Comparison of ENCODE assay signal across 8 cellular contexts in genomic region chr6:27867941-27868705, GRCh38. TPM values are rescaled to one million over a fixed set of nuclear protein-coding genes. Genes with fewer than 3 reads are reported as not detected.
DNase-seq lines count a peak whose midpoint lies in the region; ATAC-seq and TF ChIP-seq lines count a peak whose summit lies in the region.

No MANE protein-coding gene starts in this region.

- H3K4me3 ChIP-seq in OCI-LY1 (ENCODE audit: low read depth, low read length, poor library complexity, severe bottlenecking): peak overlapping the region; percentile 69

- peaks cover 4% of the 10 kb centered on the region; the same call in 1 of the 2 replicates for H3K36me3 ChIP-seq in OCI-LY1 (ENCODE audit: insufficient read depth, low read length)

- H3K36me3 Mint-ChIP-seq in activated T-cell treated with anti-CD3 and anti-CD28 coated beads, Interleukin-2, amount 50 U/mL, for 72 hours (ENCODE audit: insufficient read depth in 2 of 2): peaks cover 0 to 6% of the 10 kb centered on the region in 2 donors
- H3K36me3 Mint-ChIP-seq in effector memory CD8-positive, alpha-beta T cell (ENCODE audit: insufficient read depth): peaks cover 67% of the 10 kb centered on the region
- peaks cover 53% of the 10 kb centered on the region for H3K36me3 Mint-ChIP-seq in stimulated activated effector memory CD8-positive, alpha-beta T cell treated with anti-CD3 and anti-CD28 coated beads, Interleukin-12 subunit alpha, Interleukin-12 subunit beta, amount 100 ng/mL, for 72 hours

- peak overlapping the region; percentile 90 for H3K9ac ChIP-seq in OCI-LY1 (ENCODE audit: low read length)

- no peaks in the 10 kb centered on the region for H3K79me2 ChIP-seq in OCI-LY1 (ENCODE audit: insufficient read depth, low read length)

- no peaks in the 10 kb centered on the region for H4K20me1 ChIP-seq in OCI-LY1 (ENCODE audit: insufficient read depth, low read length)

- H3K27ac Mint-ChIP-seq in activated T-cell treated with anti-CD3 and anti-CD28 coated beads, Interleukin-2, amount 50 U/mL, for 72 hours: peak overlapping the region; percentile 99
- peak overlapping the region in 1 of 2 donors; percentile 95 for H3K27ac Mint-ChIP-seq in effector memory CD8-positive, alpha-beta T cell
- H3K27ac Mint-ChIP-seq in stimulated activated effector memory CD8-positive, alpha-beta T cell treated with anti-CD3 and anti-CD28 coated beads, Interleukin-12 subunit alpha, Interleukin-12 subunit beta, amount 100 ng/mL, for 72 hours: peak overlapping the region; percentile 94

- peak overlapping the region; percentile 87 for H3K4me2 ChIP-seq in OCI-LY1 (ENCODE audit: low read length)

- H3K27ac ChIP-seq in OCI-LY1 (ENCODE audit: low read depth, low read length, poor library complexity, severe bottlenecking): peak overlapping the region; percentile 99

- 0 out of 2 replicates have a peak, but pooled peaks cover 6% of the 10 kb centered on the region for H3K9me3 ChIP-seq in OCI-LY1 (ENCODE audit: low read length)

- H3K9me2 ChIP-seq in OCI-LY1 (ENCODE audit: low read depth, low read length): no peaks in the 10 kb centered on the region

- H3K4me1 Mint-ChIP-seq in activated T-cell treated with anti-CD3 and anti-CD28 coated beads, Interleukin-2, amount 50 U/mL, for 72 hours (ENCODE audit: low read depth): peaks cover 80% of the 10 kb centered on the region
- peaks cover 50 to 67% of the 10 kb centered on the region in 2 donors for H3K4me1 Mint-ChIP-seq in effector memory CD8-positive, alpha-beta T cell (ENCODE audit: low read depth in 2 of 2)
- H3K4me1 Mint-ChIP-seq in stimulated activated effector memory CD8-positive, alpha-beta T cell treated with anti-CD3 and anti-CD28 coated beads, Interleukin-12 subunit alpha, Interleukin-12 subunit beta, amount 100 ng/mL, for 72 hours: peaks cover 60% of the 10 kb centered on the region

- no peak for TF ChIP-seq CTCF in OCI-LY1 (IDR thresholded peaks at IDR 0.05; ENCODE audit: low read length)

- peaks cover 18% of the 10 kb centered on the region for H3F3A ChIP-seq in OCI-LY1 (ENCODE audit: insufficient read depth, low read length)

- H3K9me3 Mint-ChIP-seq in activated T-cell treated with anti-CD3 and anti-CD28 coated beads, Interleukin-2, amount 50 U/mL, for 72 hours: no peaks in the 10 kb centered on the region
- H3K9me3 Mint-ChIP-seq in effector memory CD8-positive, alpha-beta T cell: peaks cover 0 to 5% of the 10 kb centered on the region in 2 donors
- H3K9me3 Mint-ChIP-seq in stimulated activated effector memory CD8-positive, alpha-beta T cell treated with anti-CD3 and anti-CD28 coated beads, Interleukin-12 subunit alpha, Interleukin-12 subunit beta, amount 100 ng/mL, for 72 hours: no peaks in the 10 kb centered on the region

- H3K4me3 Mint-ChIP-seq in activated T-cell treated with anti-CD3 and anti-CD28 coated beads, Interleukin-2, amount 50 U/mL, for 72 hours: peak overlapping the region; percentile 85 to 99
- H3K4me3 Mint-ChIP-seq in effector memory CD8-positive, alpha-beta T cell: peak overlapping the region; percentile 87 to 92
- H3K4me3 Mint-ChIP-seq in stimulated activated effector memory CD8-positive, alpha-beta T cell treated with anti-CD3 and anti-CD28 coated beads, Interleukin-12 subunit alpha, Interleukin-12 subunit beta, amount 100 ng/mL, for 72 hours: peak overlapping the region; percentile 79

- H3K27me3 ChIP-seq in OCI-LY1 (ENCODE audit: insufficient read depth, low read length): no peaks in the 10 kb centered on the region

- ATAC-seq in activated T-cell treated with anti-CD3 and anti-CD28 coated beads, Interleukin-2, amount 50 U/mL, for 72 hours (replicated peaks in 1 of 2): no peak
- no peak for ATAC-seq in effector memory CD8-positive, alpha-beta T cell (replicated peaks)
- no peak for ATAC-seq in stimulated activated effector memory CD8-positive, alpha-beta T cell treated with anti-CD3 and anti-CD28 coated beads, Interleukin-12 subunit alpha, Interleukin-12 subunit beta, amount 100 ng/mL, for 72 hours
- no peak for ATAC-seq in HG03175 (IDR thresholded peaks at IDR 0.05; ENCODE audit: unreplicated experiment)
- no peak for ATAC-seq in activated CD4-positive, CD25-positive, alpha-beta regulatory T cell treated with anti-CD3 and anti-CD28 coated beads, Interleukin-2, amount 50 U/mL, for 24 hours
- no peak for ATAC-seq in GM21526 (IDR thresholded peaks at IDR 0.05; ENCODE audit: low FRiP score, unreplicated experiment)

- no peak for DNase-seq in activated T-cell treated with anti-CD3 and anti-CD28 coated beads, Interleukin-2, amount 50 U/mL, for 72 hours
- DNase-seq in activated T-cell treated with anti-CD3 and anti-CD28 coated beads, Interleukin-2, amount 50 U/mL, for 1 hour: no peak
- no peak for DNase-seq in effector memory CD8-positive, alpha-beta T cell
- DNase-seq in stimulated activated effector memory CD8-positive, alpha-beta T cell treated with anti-CD3 and anti-CD28 coated beads, Interleukin-12 subunit alpha, Interleukin-12 subunit beta, amount 100 ng/mL, for 72 hours (ENCODE audit: low spot score in 2 of 2): no peak

- peaks cover 62% of the 10 kb centered on the region for H3K4me1 ChIP-seq in OCI-LY1 (ENCODE audit: insufficient read depth, low read length, severe bottlenecking)

- H3K27me3 Mint-ChIP-seq in activated T-cell treated with anti-CD3 and anti-CD28 coated beads, Interleukin-2, amount 50 U/mL, for 72 hours (ENCODE audit: low read depth): no peaks in the 10 kb centered on the region
- H3K27me3 Mint-ChIP-seq in effector memory CD8-positive, alpha-beta T cell: no peaks in the 10 kb centered on the region

- no peak overlapping the region for H2AFZ ChIP-seq in OCI-LY1 (ENCODE audit: low read length)

RNA-seq across cellular contexts. Expression of gene OR2B2, which starts 44.1 kb away (rescaled TPM):
- not detected for total RNA-seq in activated T-cell treated with anti-CD3 and anti-CD28 coated beads, Interleukin-2, amount 50 U/mL, for 72 hours
